Comparison of ENCODE assay signal across 26 cellular contexts in the genomic region with DNA sequence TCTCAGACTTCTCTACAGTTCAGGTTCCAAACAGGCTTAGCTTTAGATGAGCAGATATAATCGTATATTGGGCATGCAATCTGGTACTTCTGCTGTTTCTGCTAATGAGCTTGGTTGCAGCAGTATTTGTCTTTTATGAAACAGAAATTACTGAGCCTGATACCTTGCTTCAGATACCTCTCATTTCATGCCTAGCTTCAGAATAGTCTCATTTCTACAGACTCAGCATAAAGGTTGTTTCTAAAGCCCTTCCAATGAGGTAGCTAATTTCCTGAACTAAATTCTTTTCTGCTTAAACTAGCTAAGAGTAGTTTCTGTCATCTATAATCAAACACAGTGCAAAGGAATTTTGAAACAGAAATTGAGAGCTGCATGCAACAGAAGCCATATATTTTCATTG.
A peak's percentile ranks its signal among the peaks of the same experiment; 100 is the strongest.
DNase-seq lines count a peak whose midpoint lies in the region; ATAC-seq, FAIRE-seq and TF ChIP-seq lines count a peak whose summit lies in the region.
"Had no signal": no experiment of that assay in that cellular context is flagged by ENCODE, and none has a peak within 500 bp of the region (broad histone marks: within the 10 kb centered on the region; RNA-seq: fewer than 3 reads in every experiment).

No MANE protein-coding gene starts in this region.

- no peaks in the 10 kb centered on the region for H3K79me2 ChIP-seq in HepG2 (ENCODE audit: insufficient read depth, low read length)
- no peaks in the 10 kb centered on the region for H3K79me2 ChIP-seq in keratinocyte (ENCODE audit: control insufficient read depth, insufficient read depth, low read length)

- dilution Hi-C loops in keratinocyte (cut with MboI; ENCODE audit: extremely low pct_ligation_motif_present, low sequenced_read_pairs), result no loop called here

- no peak overlapping the region for H3K4me3 ChIP-seq in HepG2 (replicated peaks in 1 of 3; ENCODE audit: insufficient read depth in 1 of 3, low read depth in 2 of 3, low read length in 3 of 3)
- no peak overlapping the region for H3K4me3 ChIP-seq in right lobe of liver
- no peak overlapping the region for H3K4me3 ChIP-seq in choroid plexus epithelial cell (ENCODE audit: low read depth, low read length)
- H3K4me3 ChIP-seq in keratinocyte (ENCODE audit: control insufficient read depth in 2 of 3, extremely low read depth in 1 of 3, insufficient read depth in 2 of 3, low read depth in 1 of 3, low read length in 3 of 3), result no peak overlapping the region

- TF ChIP-seq RAD21 in HepG2 (CRISPR knock-in tag; IDR thresholded peaks at IDR 0.05), result no peak

- 7% methylated on average over 1 of the region's 1 CpG for WGBS in HepG2 (ENCODE audit: low lambda C conversion rate)
- WGBS in right lobe of liver (ENCODE audit: insufficient coverage, low coverage, low lambda C conversion rate, missing lambda C conversion rate), result 46% methylated on average over 1 of the region's 1 CpG

- no peak; the same call in 2 of the 3 replicates for ATAC-seq in HepG2
- no peak for ATAC-seq in right lobe of liver
- ATAC-seq in HG02610 (IDR thresholded peaks at IDR 0.05; ENCODE audit: unreplicated experiment), result no peak
- ATAC-seq: CD8-positive, alpha-beta T cell; SK-N-SH treated with all-trans-retinoic acid at 6 μM for 48 hours had no signal

- in situ Hi-C loops in HepG2 (cut with HindIII; ENCODE audit: extremely low pct_ligation_motif_present, low pct_unique_long_range_greater_than_20kb), result no loop called here

- H3K4me2 ChIP-seq in HepG2 (ENCODE audit: low read depth, low read length) (peak overlapping the region; percentile 51), keratinocyte (ENCODE audit: control insufficient read depth, extremely low read depth, insufficient read depth, low read depth, low read length) (no peak overlapping the region)

- no peak overlapping the region for H3K9ac ChIP-seq in HepG2 (ENCODE audit: insufficient read depth, low read depth, low read length)
- H3K9ac ChIP-seq in keratinocyte (ENCODE audit: control insufficient read depth, extremely low read depth, insufficient read depth, low read length), result no peak overlapping the region

- H3K27ac ChIP-seq in HepG2 (ENCODE audit: extremely low read length, insufficient read depth, low read length) (no peak overlapping the region), right lobe of liver (no peak overlapping the region), keratinocyte (ENCODE audit: control insufficient read depth, insufficient read depth, low read length) (no peak overlapping the region)
- H3K27ac ChIP-seq: 22Rv1 had no signal

- intact Hi-C loops in HepG2 (cut with micrococcal nuclease; ENCODE audit: unreplicated experiment), result loop anchor here (5.0 kb wide), 1 partner anchor 137 kb away; no protein-coding TSS in a partner anchor
- intact Hi-C loops in right lobe of liver (cut with DNase I), result no loop called here

- H3K36me3 ChIP-seq in HepG2 (replicated peaks in 1 of 2; ENCODE audit: control insufficient read depth in 1 of 2, insufficient read depth in 2 of 2, low read length in 2 of 2), result no peaks in the 10 kb centered on the region
- no peaks in the 10 kb centered on the region for H3K36me3 ChIP-seq in right lobe of liver
- H3K36me3 ChIP-seq in keratinocyte (ENCODE audit: control insufficient read depth in 2 of 2, extremely low read depth in 1 of 2, insufficient read depth in 2 of 2, low read length in 2 of 2), result no peaks in the 10 kb centered on the region

- TF ChIP-seq POLR2A in HepG2 (IDR thresholded peaks at IDR 0.05; ENCODE audit: insufficient read depth in 1 of 2, low read depth in 2 of 2, low read length in 2 of 2) (no peak), right lobe of liver (IDR thresholded peaks at IDR 0.05) (no peak)

- BruUV-seq in HepG2 (replicated peaks; lab: Mats Ljungman, UMichigan), result no TSS peak

- H3K4me1 ChIP-seq in HepG2 (ENCODE audit: insufficient read depth, low read length) (peaks cover 32% of the 10 kb centered on the region), right lobe of liver (no peaks in the 10 kb centered on the region), keratinocyte (ENCODE audit: control insufficient read depth, extremely low read depth, insufficient read depth, low read length) (peaks cover 13% of the 10 kb centered on the region)

- FAIRE-seq in HepG2 (lab: Jason Lieb, UNC) (no peak), keratinocyte (lab: Jason Lieb, UNC) (peak; percentile 81)
- FAIRE-seq: D721Med, GM19239, HTR-8/SVneo had no signal

- no peak for DNase-seq in HepG2 (ENCODE audit: low spot score)
- no peak for DNase-seq in right lobe of liver
- peak; percentile 8 for DNase-seq in choroid plexus epithelial cell (ENCODE audit: low read depth)
- DNase-seq in keratinocyte (ENCODE audit: low read depth, low spot score), result no peak
- no peak for DNase-seq in NCI-H526 treated with DMSO at 0.1 percent for 48 hours (lab: John Stamatoyannopoulos, UW)
- no peak for DNase-seq in cerebellum (ENCODE audit: low spot score)
- DNase-seq in NCI-H748 (lab: John Stamatoyannopoulos, UW; ENCODE audit: unreplicated experiment), result no peak
- DNase-seq: AML-193; C1 segment of cervical spinal cord; CD8-positive, alpha-beta T cell; DMS53; EL; GF-D8; Karpas-422; NCI-H1048; NCI-H1417 treated with DMSO at 0.1 percent for 48 hours; NCI-H187; NCI-H748 treated with DMSO at 0.1 percent for 48 hours; NK-92 treated with Interleukin-12 subunit alpha and Interleukin-12 subunit beta, amount 100 ng/mL, for 24 hours; SIG-M5 had no signal

- H2AFZ ChIP-seq in HepG2 (ENCODE audit: low read length) (no peak overlapping the region), keratinocyte (ENCODE audit: control insufficient read depth, low read length) (peak overlapping the region; percentile 4)

- H3K27me3 ChIP-seq in HepG2 (ENCODE audit: control insufficient read depth in 1 of 2, insufficient read depth in 2 of 2, low read length in 2 of 2), result no peaks in the 10 kb centered on the region
- no peaks in the 10 kb centered on the region for H3K27me3 ChIP-seq in right lobe of liver
- H3K27me3 ChIP-seq in keratinocyte (ENCODE audit: control insufficient read depth, extremely low read depth, insufficient read depth, low read length), result no peaks in the 10 kb centered on the region

- TF ChIP-seq CTCF in HepG2 (CRISPR knock-in tag; IDR thresholded peaks at IDR 0.05), result no peak
- no peak for TF ChIP-seq CTCF in right lobe of liver (IDR thresholded peaks at IDR 0.05)
- no peak for TF ChIP-seq CTCF in choroid plexus epithelial cell (conservative IDR thresholded peaks at IDR 0.05; ENCODE audit: low read depth, low read length)
- no peak for TF ChIP-seq CTCF in keratinocyte (optimal IDR thresholded peaks at IDR 0.05 in 1 of 3, IDR thresholded peaks at IDR 0.05 in 1 of 3, conservative IDR thresholded peaks at IDR 0.05 in 1 of 3; ENCODE audit: extremely low read depth in 1 of 3, insufficient read depth in 2 of 3, low read length in 3 of 3)

- H3K9me3 ChIP-seq in HepG2 (ENCODE audit: low read length) (no peaks in the 10 kb centered on the region), right lobe of liver (no peaks in the 10 kb centered on the region), keratinocyte (ENCODE audit: control insufficient read depth, low read depth, low read length) (peaks cover 2% of the 10 kb centered on the region)

- H3K9me1 ChIP-seq in keratinocyte (ENCODE audit: control insufficient read depth, extremely low read depth, insufficient read depth, low read length), result no peaks in the 10 kb centered on the region

- H4K20me1 ChIP-seq in HepG2 (ENCODE audit: insufficient read depth, low read length) (no peaks in the 10 kb centered on the region), keratinocyte (ENCODE audit: control insufficient read depth, extremely low read depth, insufficient read depth, low read length) (no peaks in the 10 kb centered on the region)

- POLR2A ChIA-PET in HepG2 (lab: Yijun Ruan, JAX), result no interaction called here

- CTCF ChIA-PET in HepG2 (lab: Yijun Ruan, JAX; ENCODE audit: low intra/inter-chr PET ratio, low total read pairs), result no interaction called here

- TF ChIP-seq EP300 in HepG2 (IDR thresholded peaks at IDR 0.05; ENCODE audit: low read depth in 2 of 2, low read length in 2 of 2) (no peak), HepG2 (CRISPR knock-in tag; IDR thresholded peaks at IDR 0.05; ENCODE audit: borderline replicate concordance) (no peak)

TF ChIP-seq in HepG2, 621 proteins besides CTCF, POLR2A, EP300 and RAD21:
- TF ChIP-seq PLRG1 (conservative IDR thresholded peaks at IDR 0.05) (no peak), JARID2 (CRISPR knock-in tag; IDR thresholded peaks at IDR 0.05; ENCODE audit: insufficient replicate concordance) (no peak), MAFK (conservative IDR thresholded peaks at IDR 0.05 in 1 of 2, IDR thresholded peaks at IDR 0.05 in 1 of 2; ENCODE audit: low read length in 2 of 2) (peak; percentile 67 to 73), MAFF (IDR thresholded peaks at IDR 0.05; ENCODE audit: low read depth, low read length) (peak; percentile 51; the same call in 1 of the 2 replicates)
- TF ChIP-seq, protein P1, sequence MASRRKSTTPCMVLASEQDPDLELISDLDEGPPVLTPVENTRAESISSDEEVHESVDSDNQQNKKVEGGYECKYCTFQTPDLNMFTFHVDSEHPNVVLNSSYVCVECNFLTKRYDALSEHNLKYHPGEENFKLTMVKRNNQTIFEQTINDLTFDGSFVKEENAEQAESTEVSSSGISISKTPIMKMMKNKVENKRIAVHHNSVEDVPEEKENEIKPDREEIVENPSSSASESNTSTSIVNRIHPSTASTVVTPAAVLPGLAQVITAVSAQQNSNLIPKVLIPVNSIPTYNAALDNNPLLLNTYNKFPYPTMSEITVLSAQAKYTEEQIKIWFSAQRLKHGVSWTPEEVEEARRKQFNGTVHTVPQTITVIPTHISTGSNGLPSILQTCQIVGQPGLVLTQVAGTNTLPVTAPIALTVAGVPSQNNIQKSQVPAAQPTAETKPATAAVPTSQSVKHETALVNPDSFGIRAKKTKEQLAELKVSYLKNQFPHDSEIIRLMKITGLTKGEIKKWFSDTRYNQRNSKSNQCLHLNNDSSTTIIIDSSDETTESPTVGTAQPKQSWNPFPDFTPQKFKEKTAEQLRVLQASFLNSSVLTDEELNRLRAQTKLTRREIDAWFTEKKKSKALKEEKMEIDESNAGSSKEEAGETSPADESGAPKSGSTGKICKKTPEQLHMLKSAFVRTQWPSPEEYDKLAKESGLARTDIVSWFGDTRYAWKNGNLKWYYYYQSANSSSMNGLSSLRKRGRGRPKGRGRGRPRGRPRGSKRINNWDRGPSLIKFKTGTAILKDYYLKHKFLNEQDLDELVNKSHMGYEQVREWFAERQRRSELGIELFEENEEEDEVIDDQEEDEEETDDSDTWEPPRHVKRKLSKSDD (CRISPR knock-in tag; IDR thresholded peaks at IDR 0.05; ENCODE audit: low read depth), result no peak
